ENCODE assay signal across 1 cellular context in genomic region chr4:109562457-109563237, GRCh38.
TF ChIP-seq lines count a peak whose summit lies in the region.

No MANE protein-coding gene starts in this region.

TF ChIP-seq in H1, 55 proteins besides CTCF, POLR2A, EP300 and RAD21 (continued from another document):
- TF ChIP-seq HDAC2 (IDR thresholded peaks at IDR 0.05; ENCODE audit: borderline replicate concordance in 1 of 2, low read depth in 2 of 2, low read length in 2 of 2) (no peak), KDM1A (IDR thresholded peaks at IDR 0.05; ENCODE audit: borderline replicate concordance, low read length) (no peak), SP1 (IDR thresholded peaks at IDR 0.05; ENCODE audit: low read depth, low read length) (no peak), SRF (IDR thresholded peaks at IDR 0.05; ENCODE audit: low read depth, low read length) (no peak), CHD7 (IDR thresholded peaks at IDR 0.05; ENCODE audit: insufficient replicate concordance, low read length) (no peak)
